Comparison of ENCODE assay signal across 10 cellular contexts in the genomic region with DNA sequence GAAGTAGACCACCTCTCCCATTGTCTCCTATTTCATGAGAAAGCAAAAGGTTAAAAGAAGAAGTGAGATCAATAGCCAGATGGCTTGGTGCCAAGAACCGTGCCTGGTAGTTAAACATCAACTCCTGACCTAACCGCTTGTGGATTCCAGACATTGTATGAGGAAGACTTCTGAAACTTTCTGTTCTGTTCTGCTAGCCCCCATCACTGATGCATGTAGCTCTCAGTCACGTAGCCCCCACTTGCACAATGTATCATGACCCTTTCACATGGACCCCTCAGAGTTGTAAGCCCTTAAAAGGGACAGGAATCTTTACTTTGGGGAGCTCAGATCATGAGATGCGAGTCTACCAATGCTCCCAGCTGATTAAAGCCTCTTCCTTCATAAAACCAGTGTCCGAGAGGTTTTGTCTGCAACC.
DNase-seq lines count a peak whose midpoint lies in the region; ATAC-seq and TF ChIP-seq lines count a peak whose summit lies in the region.
"Had no signal": no experiment of that assay in that cellular context is flagged by ENCODE, and none has a peak within 500 bp of the region (broad histone marks: within the 10 kb centered on the region; RNA-seq: fewer than 3 reads in every experiment).

No MANE protein-coding gene starts in this region.

- peak in 1 of 2 donors; percentile 7 for TF ChIP-seq RAD21 in liver (IDR thresholded peaks at IDR 0.05)

- H3K27ac ChIP-seq in liver (ENCODE audit: low read depth in 1 of 2, low read length in 2 of 2), result peak overlapping the region; percentile 86 to 88

- TF ChIP-seq CTCF in liver (IDR thresholded peaks at IDR 0.05; ENCODE audit: low read depth, low read length, missing input control) (no peak), MCF 10A (IDR thresholded peaks at IDR 0.05; ENCODE audit: unreplicated experiment) (no peak)

- no peaks in the 10 kb centered on the region for H3K27me3 Mint-ChIP-seq in MCF 10A (ENCODE audit: insufficient read depth, unreplicated experiment)
- no peaks in the 10 kb centered on the region for H3K27me3 Mint-ChIP-seq in T-helper 2 cell treated with Interferon-gamma antibody and Interleukin-4, amounts not matched to agents 5 μg/mL and 100 μg/mL, for 36 hours (ENCODE audit: low read depth)

- no peaks in the 10 kb centered on the region for H3K4me1 Mint-ChIP-seq in MCF 10A (ENCODE audit: insufficient read depth, unreplicated experiment)
- H3K4me1 Mint-ChIP-seq in T-helper 2 cell treated with Interferon-gamma antibody and Interleukin-4, amounts not matched to agents 5 μg/mL and 100 μg/mL, for 36 hours (ENCODE audit: low read depth), result peaks cover 4% of the 10 kb centered on the region

- ATAC-seq in GM19351 (IDR thresholded peaks at IDR 0.05; ENCODE audit: unreplicated experiment) (peak; percentile 62), HG02642 (IDR thresholded peaks at IDR 0.05; ENCODE audit: poor library complexity, unreplicated experiment) (peak; percentile 65), GM19328 (IDR thresholded peaks at IDR 0.05; ENCODE audit: unreplicated experiment) (no peak)
- ATAC-seq: Panc1 had no signal

- peak overlapping the region in 1 of 2 donors; percentile 67 for H3K9ac ChIP-seq in liver (ENCODE audit: low read depth in 1 of 2, low read length in 2 of 2)

- peak overlapping the region; percentile 27 to 71 (median 67) for H3K4me3 ChIP-seq in liver (ENCODE audit: low read depth in 1 of 3, low read length in 3 of 3)

- DNase-seq in NCI-H1105 treated with DMSO at 0.1 percent for 48 hours (lab: John Stamatoyannopoulos, UW) (peak; percentile 3), MCF 10A (ENCODE audit: unreplicated experiment) (no peak), DMS114 treated with DMSO at 0.1 percent for 48 hours (lab: John Stamatoyannopoulos, UW; ENCODE audit: unreplicated experiment) (no peak)
- DNase-seq in T-helper 2 cell treated with Interferon-gamma antibody and Interleukin-4, amounts not matched to agents 5 μg/mL and 100 μg/mL, for 36 hours (ENCODE audit: low spot score), result no peak
- DNase-seq: activated gamma-delta T cell treated with Interleukin-2 at 50 U/mL for 16 hours had no signal

- POLR2A ChIA-PET in MCF 10A (lab: Yijun Ruan, JAX), result no interaction called here

- H3K36me3 ChIP-seq in liver (ENCODE audit: control insufficient read depth in 4 of 4, insufficient read depth in 3 of 4, low read depth in 1 of 4, low read length in 3 of 4), result no peaks in the 10 kb centered on the region

- CTCF ChIA-PET in MCF 10A (lab: Yijun Ruan, JAX), result interaction anchor here (1.4 kb wide), 1 partner anchor 171 kb away, joined by 4 read pairs; no protein-coding TSS in a partner anchor

- H3K9me3 ChIP-seq in liver (ENCODE audit: control insufficient read depth in 4 of 4, low read length in 3 of 4), result no peaks in the 10 kb centered on the region

- intact Hi-C loops in MCF 10A (cut with micrococcal nuclease), result no loop called here

- peaks cover 6 to 20% (median 9%) of the 10 kb centered on the region in 4 donors for H3K4me1 ChIP-seq in liver (ENCODE audit: control insufficient read depth in 4 of 4, insufficient read depth in 4 of 4, low read length in 3 of 4)

- no TSS peak for BruUV-seq in MCF 10A (replicated peaks; lab: Mats Ljungman, UMichigan)

- H3K27me3 ChIP-seq in liver (ENCODE audit: control insufficient read depth in 4 of 4, insufficient read depth in 4 of 4, low read length in 3 of 4), result no peaks in the 10 kb centered on the region

- H3K36me3 Mint-ChIP-seq in MCF 10A (ENCODE audit: insufficient read depth, unreplicated experiment), result no peaks in the 10 kb centered on the region
- peaks cover 20% of the 10 kb centered on the region for H3K36me3 Mint-ChIP-seq in T-helper 2 cell treated with Interferon-gamma antibody and Interleukin-4, amounts not matched to agents 5 μg/mL and 100 μg/mL, for 36 hours (ENCODE audit: low read depth)

- peaks cover 15% of the 10 kb centered on the region for H3K9me3 Mint-ChIP-seq in MCF 10A (ENCODE audit: unreplicated experiment)
- H3K9me3 Mint-ChIP-seq in T-helper 2 cell treated with Interferon-gamma antibody and Interleukin-4, amounts not matched to agents 5 μg/mL and 100 μg/mL, for 36 hours, result peaks cover 37% of the 10 kb centered on the region

- H3K27ac Mint-ChIP-seq in MCF 10A (ENCODE audit: low read depth, unreplicated experiment), result no peak overlapping the region
- H3K27ac Mint-ChIP-seq in T-helper 2 cell treated with Interferon-gamma antibody and Interleukin-4, amounts not matched to agents 5 μg/mL and 100 μg/mL, for 36 hours, result no peak overlapping the region

- 40% methylated on average over 5 of the region's 5 CpGs for WGBS in liver

- H3K4me3 Mint-ChIP-seq in MCF 10A (ENCODE audit: unreplicated experiment), result no peak overlapping the region
- H3K4me3 Mint-ChIP-seq in T-helper 2 cell treated with Interferon-gamma antibody and Interleukin-4, amounts not matched to agents 5 μg/mL and 100 μg/mL, for 36 hours, result no peak overlapping the region

TF ChIP-seq in liver, 16 proteins besides CTCF, POLR2A, EP300 and RAD21:
- peak; percentile 22 to 30 for TF ChIP-seq HNF4A (conservative IDR thresholded peaks at IDR 0.05)
- TF ChIP-seq TAF1 (conservative IDR thresholded peaks at IDR 0.05), result no peak
- peak; percentile 11 for TF ChIP-seq FOXA2 (IDR thresholded peaks at IDR 0.05)
- TF ChIP-seq YY1 (IDR thresholded peaks at IDR 0.05), result peak; percentile 24
- TF ChIP-seq, protein P1, sequence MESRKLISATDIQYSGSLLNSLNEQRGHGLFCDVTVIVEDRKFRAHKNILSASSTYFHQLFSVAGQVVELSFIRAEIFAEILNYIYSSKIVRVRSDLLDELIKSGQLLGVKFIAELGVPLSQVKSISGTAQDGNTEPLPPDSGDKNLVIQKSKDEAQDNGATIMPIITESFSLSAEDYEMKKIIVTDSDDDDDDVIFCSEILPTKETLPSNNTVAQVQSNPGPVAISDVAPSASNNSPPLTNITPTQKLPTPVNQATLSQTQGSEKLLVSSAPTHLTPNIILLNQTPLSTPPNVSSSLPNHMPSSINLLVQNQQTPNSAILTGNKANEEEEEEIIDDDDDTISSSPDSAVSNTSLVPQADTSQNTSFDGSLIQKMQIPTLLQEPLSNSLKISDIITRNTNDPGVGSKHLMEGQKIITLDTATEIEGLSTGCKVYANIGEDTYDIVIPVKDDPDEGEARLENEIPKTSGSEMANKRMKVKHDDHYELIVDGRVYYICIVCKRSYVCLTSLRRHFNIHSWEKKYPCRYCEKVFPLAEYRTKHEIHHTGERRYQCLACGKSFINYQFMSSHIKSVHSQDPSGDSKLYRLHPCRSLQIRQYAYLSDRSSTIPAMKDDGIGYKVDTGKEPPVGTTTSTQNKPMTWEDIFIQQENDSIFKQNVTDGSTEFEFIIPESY (IDR thresholded peaks at IDR 0.05), result no peak
- peak; percentile 38 to 48 for TF ChIP-seq RXRA (IDR thresholded peaks at IDR 0.05)
- peak; percentile 12 for TF ChIP-seq FOXA1 (IDR thresholded peaks at IDR 0.05)
